In genomic region chr6:16292432-16292831, GRCh38 we compare ENCODE assay signal across 18 cellular contexts.
"Had no signal": no experiment of that assay in that cellular context is flagged by ENCODE, and none has a peak within 500 bp of the region (broad histone marks: within the 10 kb centered on the region; RNA-seq: fewer than 3 reads in every experiment).

No MANE protein-coding gene starts in this region.

- DNase-seq: effector CD4-positive, alpha-beta T cell; foreskin melanocyte; heart right ventricle; hypothalamus; mammary epithelial cell; mucosa of descending colon; naive thymus-derived CD8-positive, alpha-beta T cell; sigmoid colon; small intestine; stimulated activated CD4-positive, alpha-beta T cell treated with anti-CD3 and anti-CD28 coated beads, Interleukin-12 subunit alpha, Interleukin-12 subunit beta, amount 100 ng/mL, for 4 hours; stimulated activated naive CD4-positive, alpha-beta T cell; upper lobe of right lung had no signal

- H3K36me3 Mint-ChIP-seq: naive thymus-derived CD8-positive, alpha-beta T cell had no signal

- H3K27ac Mint-ChIP-seq: naive thymus-derived CD8-positive, alpha-beta T cell had no signal

- H3K27me3 Mint-ChIP-seq: naive thymus-derived CD8-positive, alpha-beta T cell had no signal

- H3K4me1 Mint-ChIP-seq: naive thymus-derived CD8-positive, alpha-beta T cell had no signal

- H3K9me3 Mint-ChIP-seq: naive thymus-derived CD8-positive, alpha-beta T cell had no signal

- H3K36me3 ChIP-seq: neutrophil, suprapubic skin, upper lobe of right lung, vagina had no signal

- H3K27me3 ChIP-seq: heart right ventricle, neutrophil, right atrium auricular region, sigmoid colon, suprapubic skin, tibial artery, upper lobe of right lung, vagina had no signal

- H3K4me1 ChIP-seq: heart right ventricle, right atrium auricular region, sigmoid colon, suprapubic skin, tibial artery, upper lobe of right lung, vagina had no signal

- H3K4me3 ChIP-seq: coronary artery, heart right ventricle, mucosa of descending colon, right atrium auricular region, sigmoid colon, suprapubic skin, tibial artery, upper lobe of right lung, vagina had no signal

- H3K27ac ChIP-seq: coronary artery, heart right ventricle, neutrophil, right atrium auricular region, sigmoid colon, suprapubic skin, tibial artery, upper lobe of right lung, vagina had no signal

- H3K4me3 Mint-ChIP-seq: naive thymus-derived CD8-positive, alpha-beta T cell had no signal

- H3K9me3 ChIP-seq: heart right ventricle, mucosa of descending colon, neutrophil, right atrium auricular region, sigmoid colon, suprapubic skin, tibial artery, upper lobe of right lung, vagina had no signal
